In genomic region chr10:127585519-127586023, GRCh38 we compare ENCODE assay signal across 23 cellular contexts. TPM values are rescaled to one million over a fixed set of nuclear protein-coding genes. Genes with fewer than 3 reads are reported as not detected.
"Had no signal": no experiment of that assay in that cellular context is flagged by ENCODE, and none has a peak within 500 bp of the region (broad histone marks: within the 10 kb centered on the region; RNA-seq: fewer than 3 reads in every experiment).

No MANE protein-coding gene starts in this region.

- H3K36me3 ChIP-seq: gastrocnemius medialis, left lung, spleen, thoracic aorta, transverse colon had no signal

- H3K9me3 ChIP-seq: gastrocnemius medialis, left lung, psoas muscle, thoracic aorta, transverse colon had no signal

- DNase-seq: effector CD8-positive, alpha-beta T cell; gastrocnemius medialis; kidney glomerular epithelial cell; left lung; naive thymus-derived CD4-positive, alpha-beta T cell; nephron progenitor cell; psoas muscle; spleen; stimulated activated CD4-positive, alpha-beta T cell treated with anti-CD3 and anti-CD28 coated beads, Interleukin-15, amount 100 ng/mL, for 24 hours; stimulated activated CD4-positive, alpha-beta T cell treated with anti-CD3 and anti-CD28 coated beads, Interleukin-1b, Interleukin-23, amount 100 ng/mL, for 48 hours; stimulated activated CD4-positive, alpha-beta T cell treated with anti-CD3 and anti-CD28 coated beads, Interleukin-4, amount 100 ng/mL, for 24 hours; transverse colon had no signal

- H3K79me2 ChIP-seq: parathyroid adenoma had no signal

- H3K4me1 ChIP-seq: left lung, parathyroid adenoma, psoas muscle, spleen, transverse colon had no signal

- H3K27me3 ChIP-seq: gastrocnemius medialis, left lung had no signal

- H3K9ac ChIP-seq: parathyroid adenoma had no signal

- H3K4me3 ChIP-seq: gastrocnemius medialis, left lung, lung, psoas muscle, spleen, thoracic aorta, transverse colon had no signal

- H3K27ac ChIP-seq: left lung, parathyroid adenoma, psoas muscle, spleen, thoracic aorta, transverse colon had no signal

- H2AFZ ChIP-seq: parathyroid adenoma had no signal

RNA-seq across cellular contexts. Expression of gene NPS, which starts 36.5 kb away (rescaled TPM):
- total RNA-seq: esophagus mucosa; fibroblast of lung; gastrocnemius medialis; left lung; lung; mesenteric fat pad; mononuclear cell; naive thymus-derived CD4-positive, alpha-beta T cell; omental fat pad; psoas muscle; sciatic nerve; skeletal muscle tissue; spleen; thoracic aorta; transverse colon; urinary bladder had no signal
- polyA plus RNA-seq: fibroblast of lung; lung; naive thymus-derived CD4-positive, alpha-beta T cell; psoas muscle; spleen; urinary bladder had no signal
